Comparison of ENCODE assay signal across 10 cellular contexts in the genomic region with DNA sequence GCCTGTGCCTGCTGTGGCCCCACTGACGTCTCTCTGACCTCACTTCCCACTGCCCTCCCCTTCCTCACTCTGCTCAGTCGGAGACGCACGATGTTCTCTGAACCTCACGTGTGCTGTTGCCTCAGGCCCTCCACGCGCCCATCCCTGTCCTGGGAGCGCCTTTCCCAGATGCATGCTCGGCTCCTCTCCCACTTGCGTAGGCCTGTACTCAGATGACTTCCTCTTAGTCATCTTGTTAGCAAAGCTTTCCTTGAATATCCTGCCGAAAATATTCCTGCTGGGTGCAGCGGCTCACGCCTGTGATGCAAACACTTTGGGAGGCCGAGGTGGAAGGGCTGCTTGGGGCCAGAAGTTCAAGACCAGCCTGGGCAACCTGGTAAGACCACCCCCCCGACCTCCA. TPM values are rescaled to one million over a fixed set of nuclear protein-coding genes. Genes with fewer than 3 reads are reported as not detected.
DNase-seq lines count a peak whose midpoint lies in the region; ATAC-seq, FAIRE-seq and TF ChIP-seq lines count a peak whose summit lies in the region.
"Had no signal": no experiment of that assay in that cellular context is flagged by ENCODE, and none has a peak within 500 bp of the region (broad histone marks: within the 10 kb centered on the region; RNA-seq: fewer than 3 reads in every experiment).

No MANE protein-coding gene starts in this region.

- no peak for DNase-seq in activated CD4-positive, alpha-beta T cell treated with anti-CD3 and anti-CD28 coated beads, Interleukin-2, amount 10 ng/mL, durations not matched to agents 7 days and 5 days
- DNase-seq in activated CD4-positive, alpha-beta T cell treated with anti-CD3 and anti-CD28 coated beads for 48 hours, result no peak
- DNase-seq in astrocyte of the spinal cord (ENCODE audit: low read depth, low spot score) (peak; percentile 91), hepatic stellate cell (ENCODE audit: low spot score) (peak; percentile 81), urothelium cell line (ENCODE audit: low spot score) (peak; percentile 79), CD14-positive monocyte (ENCODE audit: low spot score) (no peak)
- DNase-seq: activated T-cell treated with anti-CD3 and anti-CD28 coated beads, Interleukin-2, amount 50 U/mL, for 1 hour had no signal

- in situ Hi-C loops in astrocyte of the spinal cord (cut with HindIII; ENCODE audit: low sequenced_read_pairs), result no loop called here

- no peak overlapping the region for H3K4me3 ChIP-seq in astrocyte of the spinal cord (ENCODE audit: low read depth, low read length)
- H3K4me3 ChIP-seq: upper lobe of left lung had no signal

- H3K4me1 Mint-ChIP-seq in activated CD4-positive, alpha-beta T cell treated with anti-CD3 and anti-CD28 coated beads, Interleukin-2, amount 10 ng/mL, durations not matched to agents 7 days and 5 days, result peaks cover 19% of the 10 kb centered on the region
- peaks cover 15% of the 10 kb centered on the region for H3K4me1 Mint-ChIP-seq in CD14-positive monocyte

- H3K9me3 Mint-ChIP-seq in activated CD4-positive, alpha-beta T cell treated with anti-CD3 and anti-CD28 coated beads, Interleukin-2, amount 10 ng/mL, durations not matched to agents 7 days and 5 days, result no peaks in the 10 kb centered on the region
- H3K9me3 Mint-ChIP-seq in CD14-positive monocyte, result peaks cover 0 to 1% (median 0%) of the 10 kb centered on the region in 7 donors

- H3K27ac Mint-ChIP-seq in activated CD4-positive, alpha-beta T cell treated with anti-CD3 and anti-CD28 coated beads, Interleukin-2, amount 10 ng/mL, durations not matched to agents 7 days and 5 days, result peak overlapping the region; percentile 52
- peak overlapping the region in 2 of 7 donors; percentile 25 to 86 for H3K27ac Mint-ChIP-seq in CD14-positive monocyte

- H3K4me3 Mint-ChIP-seq in activated CD4-positive, alpha-beta T cell treated with anti-CD3 and anti-CD28 coated beads, Interleukin-2, amount 10 ng/mL, durations not matched to agents 7 days and 5 days, result no peak overlapping the region
- H3K4me3 Mint-ChIP-seq in CD14-positive monocyte, result peak overlapping the region in 1 of 2 donors; percentile 27

- FAIRE-seq in urothelium cell line (lab: Jason Lieb, UNC), result peak; percentile 44

- peaks cover 1% of the 10 kb centered on the region for H3K27me3 Mint-ChIP-seq in activated CD4-positive, alpha-beta T cell treated with anti-CD3 and anti-CD28 coated beads, Interleukin-2, amount 10 ng/mL, durations not matched to agents 7 days and 5 days
- H3K27me3 Mint-ChIP-seq in CD14-positive monocyte (ENCODE audit: low read depth in 3 of 3), result peaks cover 11 to 29% (median 19%) of the 10 kb centered on the region in 3 donors

- no peak for TF ChIP-seq CTCF in astrocyte of the spinal cord (IDR thresholded peaks at IDR 0.05; ENCODE audit: low read depth, low read length)
- no peak for TF ChIP-seq CTCF in CD14-positive monocyte (IDR thresholded peaks at IDR 0.05)

- no peaks in the 10 kb centered on the region for H3K36me3 Mint-ChIP-seq in activated CD4-positive, alpha-beta T cell treated with anti-CD3 and anti-CD28 coated beads, Interleukin-2, amount 10 ng/mL, durations not matched to agents 7 days and 5 days (ENCODE audit: low read depth)
- no peaks in the 10 kb centered on the region for H3K36me3 Mint-ChIP-seq in CD14-positive monocyte

- CTCF ChIA-PET in activated CD4-positive, alpha-beta T cell treated with anti-CD3 and anti-CD28 coated beads, Interleukin-2, amount 10 ng/mL, durations not matched to agents 7 days and 5 days (lab: Charles Lee), result interaction anchor here (1.2 kb wide), 1 partner anchor 112 kb away, joined by 4 read pairs; no protein-coding TSS in a partner anchor

- intact Hi-C loops in CD14-positive monocyte (cut with micrococcal nuclease), result no loop called here

- ATAC-seq in GM19452 (IDR thresholded peaks at IDR 0.05; ENCODE audit: unreplicated experiment) (no peak), GM19467 (IDR thresholded peaks at IDR 0.05; ENCODE audit: unreplicated experiment) (no peak)

- POLR2A ChIA-PET in activated CD4-positive, alpha-beta T cell treated with anti-CD3 and anti-CD28 coated beads, Interleukin-2, amount 10 ng/mL, durations not matched to agents 7 days and 5 days (lab: Charles Lee), result no interaction called here

RNA-seq across cellular contexts. Expression of a gene that starts 9.3 kb away (rescaled TPM):
- total RNA-seq in activated CD4-positive, alpha-beta T cell treated with anti-CD3 and anti-CD28 coated beads, Interleukin-2, amount 10 ng/mL, durations not matched to agents 7 days and 5 days, result under 1 TPM in 1 of 2 experiments, not detected in 1; 0.17 TPM
- not detected for polyA plus RNA-seq in CD14-positive monocyte

RNA-seq across cellular contexts. Expression of a gene that starts 19.9 kb away (rescaled TPM):
- total RNA-seq in activated CD4-positive, alpha-beta T cell treated with anti-CD3 and anti-CD28 coated beads, Interleukin-2, amount 10 ng/mL, durations not matched to agents 7 days and 5 days, result not detected
- polyA plus RNA-seq in CD14-positive monocyte, result under 1 TPM in 1 of 2 donors, not detected in 1; 0.08 TPM

RNA-seq across cellular contexts. Expression of a gene that starts 23.0 kb away (rescaled TPM):
- not detected for total RNA-seq in activated CD4-positive, alpha-beta T cell treated with anti-CD3 and anti-CD28 coated beads, Interleukin-2, amount 10 ng/mL, durations not matched to agents 7 days and 5 days
- polyA plus RNA-seq in CD14-positive monocyte, result under 1 TPM in 1 of 2 donors, not detected in 1; 0.19 TPM

RNA-seq across cellular contexts. Expression of a gene that starts 31.9 kb away (rescaled TPM):
- not detected for total RNA-seq in activated CD4-positive, alpha-beta T cell treated with anti-CD3 and anti-CD28 coated beads, Interleukin-2, amount 10 ng/mL, durations not matched to agents 7 days and 5 days
- 1 to 10 TPM in 1 of 2 donors, not detected in 1; 1.2 TPM for polyA plus RNA-seq in CD14-positive monocyte

RNA-seq across cellular contexts. Expression of a gene that starts 39.1 kb away (rescaled TPM):
- total RNA-seq in activated CD4-positive, alpha-beta T cell treated with anti-CD3 and anti-CD28 coated beads, Interleukin-2, amount 10 ng/mL, durations not matched to agents 7 days and 5 days, result 10 to 100 TPM; 12.7 to 16.7 TPM
- polyA plus RNA-seq in CD14-positive monocyte, result under 1 TPM; 0.16 to 0.38 TPM

Comparison
In these comparisons a context has a peak if more than half of its experiments do, and no peak if none do; other contexts are left out.
1. DNase-seq: peak in astrocyte of the spinal cord (single experiment), hepatic stellate cell (single experiment) and urothelium cell line (single experiment); none in activated CD4-positive, alpha-beta T cell treated with anti-CD3 and anti-CD28 coated beads, Interleukin-2, amount 10 ng/mL, durations not matched to agents 7 days and 5 days (single experiment), activated CD4-positive, alpha-beta T cell treated with anti-CD3 and anti-CD28 coated beads for 48 hours (single experiment) and CD14-positive monocyte (single experiment).